In the genomic region with DNA sequence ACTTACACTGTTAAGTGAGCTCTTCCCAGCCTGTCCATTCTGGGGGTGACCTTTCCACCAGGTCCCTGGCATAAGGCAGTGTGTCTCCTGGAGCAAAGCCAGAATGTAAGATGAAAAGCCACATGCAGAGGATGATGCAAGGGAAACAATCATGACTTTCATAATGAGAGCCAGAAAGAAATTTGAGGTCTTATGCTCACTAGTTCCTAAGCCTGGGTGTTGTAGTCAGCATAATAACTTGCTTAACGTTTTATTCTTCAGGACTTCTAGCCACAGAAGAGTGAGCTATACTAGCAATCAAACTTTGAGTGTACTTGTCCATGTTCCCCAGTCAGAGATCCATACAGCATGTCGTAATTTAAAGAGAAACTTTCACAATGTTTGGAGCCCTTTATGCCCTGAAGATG, we compare ENCODE assay signal across 18 cellular contexts.
DNase-seq lines count a peak whose midpoint lies in the region; ATAC-seq and TF ChIP-seq lines count a peak whose summit lies in the region.
"Had no signal": no experiment of that assay in that cellular context is flagged by ENCODE, and none has a peak within 500 bp of the region (broad histone marks: within the 10 kb centered on the region; RNA-seq: fewer than 3 reads in every experiment).

No MANE protein-coding gene starts in this region.

- intact Hi-C loops in thyroid gland (cut with DNase I) = no loop called here

- TF ChIP-seq POLR2A in thyroid gland (IDR thresholded peaks at IDR 0.05) = no peak

- H3K9me3 ChIP-seq in thyroid gland = no peaks in the 10 kb centered on the region
- H3K9me3 ChIP-seq: esophagus squamous epithelium, right lobe of liver had no signal

- no peaks in the 10 kb centered on the region for H3K4me1 ChIP-seq in thyroid gland
- H3K4me1 ChIP-seq: esophagus squamous epithelium had no signal

- WGBS in thyroid gland, 2 donors = 33 to 39% methylated on average over 2 of the region's 2 CpGs

- H3K36me3 ChIP-seq in thyroid gland = no peaks in the 10 kb centered on the region
- H3K36me3 ChIP-seq: esophagus squamous epithelium, right lobe of liver had no signal

- no peak for TF ChIP-seq CTCF in thyroid gland (IDR thresholded peaks at IDR 0.05)
- no peak for TF ChIP-seq CTCF in coronary artery (IDR thresholded peaks at IDR 0.05)

- DNase-seq in COLO829 (ENCODE audit: low spot score) (peak; percentile 66), H4 (ENCODE audit: low spot score) (peak; percentile 73), RPMI8226 (peak; percentile 20), fibroblast of the conjunctiva (ENCODE audit: low read depth) (peak; percentile 20), thyroid gland (no peak), superior temporal gyrus (ENCODE audit: extremely low spot score) (no peak), coronary artery (ENCODE audit: low spot score) (no peak)
- DNase-seq: activated CD8-positive, alpha-beta memory T cell treated with anti-CD3 and anti-CD28 coated beads for 24 hours; activated effector memory CD4-positive, alpha-beta T cell treated with anti-CD3 and anti-CD28 coated beads, Interleukin-2, amount 50 U/mL, for 16 hours; dermis blood vessel endothelial cell; EL; esophagus squamous epithelium; NCI-H524; right lobe of liver; stimulated activated CD4-positive, alpha-beta T cell treated with anti-CD3 and anti-CD28 coated beads, Interleukin-4, amount 100 ng/mL, for 4 hours had no signal

- H3K27me3 ChIP-seq in thyroid gland = no peaks in the 10 kb centered on the region
- H3K27me3 ChIP-seq: right lobe of liver had no signal

- H3K4me3 ChIP-seq in thyroid gland (replicated peaks in 1 of 3) (no peak overlapping the region), coronary artery (no peak overlapping the region)
- H3K4me3 ChIP-seq: esophagus squamous epithelium, GM12878, lung, right lobe of liver had no signal

- H3K27ac ChIP-seq in thyroid gland (no peak overlapping the region), coronary artery (no peak overlapping the region)
- H3K27ac ChIP-seq: esophagus squamous epithelium, right lobe of liver had no signal

- no peak for ATAC-seq in GM21423 (IDR thresholded peaks at IDR 0.05; ENCODE audit: unreplicated experiment)
- ATAC-seq: GM12878 had no signal

Comparison
In these comparisons a context has a peak if more than half of its experiments do, and no peak if none do; other contexts are left out.
1. DNase-seq: peak in COLO829 (single experiment), H4 (single experiment), RPMI8226 (single experiment) and fibroblast of the conjunctiva (single experiment); none in thyroid gland (0 of 2), superior temporal gyrus (single experiment) and coronary artery (single experiment).